Comparison of ENCODE assay signal across 11 cellular contexts in the genomic region with DNA sequence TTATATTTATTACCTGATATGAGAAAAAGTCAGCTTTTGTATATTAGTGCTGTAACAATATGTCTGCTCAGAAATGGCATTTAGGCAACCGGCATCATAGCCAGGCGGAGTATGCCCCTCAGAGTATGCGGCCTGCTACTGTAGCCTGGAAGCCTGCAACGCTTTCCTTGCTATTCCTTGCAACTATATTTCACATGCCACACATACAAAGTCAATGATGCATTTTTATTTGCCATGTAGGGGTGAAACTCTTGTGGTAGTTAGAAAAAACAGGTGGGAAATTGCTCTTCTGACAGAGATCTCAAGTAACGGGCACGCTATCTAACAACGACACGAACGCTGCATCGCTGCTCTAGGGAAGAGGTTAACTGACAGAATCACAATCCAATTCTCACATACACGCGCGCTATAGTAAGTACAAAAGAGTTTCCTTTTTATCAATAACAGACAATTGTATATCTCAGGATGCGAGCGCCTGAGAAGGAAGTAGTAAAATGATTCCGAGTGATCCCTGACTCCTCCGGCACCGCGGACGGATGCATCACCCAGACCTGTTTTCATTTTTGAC. TPM values are rescaled to one million over a fixed set of nuclear protein-coding genes. Genes with fewer than 3 reads are reported as not detected.
DNase-seq lines count a peak whose midpoint lies in the region; ATAC-seq and TF ChIP-seq lines count a peak whose summit lies in the region.
"Had no signal": no experiment of that assay in that cellular context is flagged by ENCODE, and none has a peak within 500 bp of the region (broad histone marks: within the 10 kb centered on the region; RNA-seq: fewer than 3 reads in every experiment).

No MANE protein-coding gene starts in this region.

- no peaks in the 10 kb centered on the region for H3K79me2 ChIP-seq in GM23338 (replicated peaks; ENCODE audit: insufficient read depth)

- peaks cover 9% of the 10 kb centered on the region; the same call in 1 of the 2 replicates for H3F3A ChIP-seq in GM23338 (replicated peaks; ENCODE audit: low read depth)

- peaks cover 88% of the 10 kb centered on the region for H3K27me3 Mint-ChIP-seq in GM23338 (ENCODE audit: insufficient read depth, low read depth, poor library complexity)
- peaks cover 42 to 67% of the 10 kb centered on the region in 2 donors for H3K27me3 Mint-ChIP-seq in natural killer cell treated with Interleukin-12 subunit alpha and Interleukin-12 subunit beta and Interleukin-15 and Interleukin-18, amount 100 ng/mL, for 72 hours

- DNase-seq in GM23338 (ENCODE audit: low spot score) (peak; percentile 38), dermis blood vessel endothelial cell (peak; percentile 78), omental fat pad (ENCODE audit: low spot score) (no peak), D341Med (ENCODE audit: low spot score) (no peak)
- DNase-seq in natural killer cell treated with Interleukin-12 subunit alpha and Interleukin-12 subunit beta and Interleukin-15 and Interleukin-18, amount 100 ng/mL, for 72 hours (ENCODE audit: low spot score): no peak
- DNase-seq in effector CD4-positive, alpha-beta T cell: no peak
- DNase-seq: SIG-M5, small intestine had no signal

- peaks cover 14% of the 10 kb centered on the region; the same call in 2 of the 3 replicates for H3K9me3 Mint-ChIP-seq in GM23338
- no peaks in the 10 kb centered on the region for H3K9me3 Mint-ChIP-seq in natural killer cell treated with Interleukin-12 subunit alpha and Interleukin-12 subunit beta and Interleukin-15 and Interleukin-18, amount 100 ng/mL, for 72 hours

- no peak overlapping the region for H3K9ac ChIP-seq in BLaER1

- H3K36me3 ChIP-seq in BLaER1 (no peaks in the 10 kb centered on the region), GM23338 (ENCODE audit: insufficient read depth) (no peaks in the 10 kb centered on the region)

- H3K27ac ChIP-seq in BLaER1 (no peak overlapping the region), GM23338 (ENCODE audit: low read depth) (no peak overlapping the region)

- ATAC-seq in GM23338: no peak
- no peak for ATAC-seq in natural killer cell treated with Interleukin-12 subunit alpha and Interleukin-12 subunit beta and Interleukin-15 and Interleukin-18, amount 100 ng/mL, for 72 hours
- no peak for ATAC-seq in omental fat pad (ENCODE audit: low FRiP score)
- no peak for ATAC-seq in GM21381 (IDR thresholded peaks at IDR 0.05; ENCODE audit: unreplicated experiment)
- ATAC-seq: HCT116 had no signal

- no peaks in the 10 kb centered on the region; the same call in 2 of the 3 replicates for H3K36me3 Mint-ChIP-seq in GM23338 (ENCODE audit: low read depth)
- peaks cover 5% of the 10 kb centered on the region for H3K36me3 Mint-ChIP-seq in natural killer cell treated with Interleukin-12 subunit alpha and Interleukin-12 subunit beta and Interleukin-15 and Interleukin-18, amount 100 ng/mL, for 72 hours

- H4K20me1 ChIP-seq in BLaER1: peaks cover 84% of the 10 kb centered on the region
- no peaks in the 10 kb centered on the region for H4K20me1 ChIP-seq in GM23338 (replicated peaks; ENCODE audit: insufficient read depth)

- TF ChIP-seq CTCF in GM23338 (conservative IDR thresholded peaks at IDR 0.05; ENCODE audit: low read depth in 2 of 2): peak in 1 of 2 experiments; percentile 32; a peak in 3 of 4 replicates
- TF ChIP-seq CTCF in omental fat pad (IDR thresholded peaks at IDR 0.05): no peak

- H3K4me1 ChIP-seq in BLaER1 (peaks cover 15% of the 10 kb centered on the region), GM23338 (ENCODE audit: insufficient read depth) (peaks cover 65% of the 10 kb centered on the region)

- peak overlapping the region; percentile 64 for H3K4me3 Mint-ChIP-seq in GM23338
- H3K4me3 Mint-ChIP-seq in natural killer cell treated with Interleukin-12 subunit alpha and Interleukin-12 subunit beta and Interleukin-15 and Interleukin-18, amount 100 ng/mL, for 72 hours: peak overlapping the region; percentile 39

- H2AFZ ChIP-seq in GM23338: 0 out of 2 replicates have a peak overlapping the region, but pooled peaks have one; percentile 12

- peak overlapping the region; percentile 56 for H3K4me2 ChIP-seq in BLaER1
- peak overlapping the region; percentile 70 for H3K4me2 ChIP-seq in GM23338

- H3K9me3 ChIP-seq in BLaER1: no peaks in the 10 kb centered on the region

- H3K4me1 Mint-ChIP-seq in GM23338: peaks cover 56% of the 10 kb centered on the region
- H3K4me1 Mint-ChIP-seq in natural killer cell treated with Interleukin-12 subunit alpha and Interleukin-12 subunit beta and Interleukin-15 and Interleukin-18, amount 100 ng/mL, for 72 hours (ENCODE audit: low read depth in 2 of 2): peaks cover 12 to 17% of the 10 kb centered on the region in 2 donors

- no peak overlapping the region for H3K27ac Mint-ChIP-seq in GM23338
- no peak overlapping the region for H3K27ac Mint-ChIP-seq in natural killer cell treated with Interleukin-12 subunit alpha and Interleukin-12 subunit beta and Interleukin-15 and Interleukin-18, amount 100 ng/mL, for 72 hours

- peak overlapping the region; percentile 46 for H3K4me3 ChIP-seq in BLaER1
- peak overlapping the region; percentile 51 for H3K4me3 ChIP-seq in GM23338

- peaks cover 100% of the 10 kb centered on the region for H3K27me3 ChIP-seq in BLaER1
- peaks cover 100% of the 10 kb centered on the region for H3K27me3 ChIP-seq in GM23338 (ENCODE audit: insufficient read depth)

- no peaks in the 10 kb centered on the region for H3K9me2 ChIP-seq in GM23338 (ENCODE audit: insufficient read depth)

TF ChIP-seq in GM23338, 12 proteins besides CTCF, POLR2A, EP300 and RAD21:
- TF ChIP-seq EZH2 (IDR thresholded peaks at IDR 0.05; ENCODE audit: low read depth, unreplicated experiment): peak; percentile 94
- TF ChIP-seq, protein P1, sequence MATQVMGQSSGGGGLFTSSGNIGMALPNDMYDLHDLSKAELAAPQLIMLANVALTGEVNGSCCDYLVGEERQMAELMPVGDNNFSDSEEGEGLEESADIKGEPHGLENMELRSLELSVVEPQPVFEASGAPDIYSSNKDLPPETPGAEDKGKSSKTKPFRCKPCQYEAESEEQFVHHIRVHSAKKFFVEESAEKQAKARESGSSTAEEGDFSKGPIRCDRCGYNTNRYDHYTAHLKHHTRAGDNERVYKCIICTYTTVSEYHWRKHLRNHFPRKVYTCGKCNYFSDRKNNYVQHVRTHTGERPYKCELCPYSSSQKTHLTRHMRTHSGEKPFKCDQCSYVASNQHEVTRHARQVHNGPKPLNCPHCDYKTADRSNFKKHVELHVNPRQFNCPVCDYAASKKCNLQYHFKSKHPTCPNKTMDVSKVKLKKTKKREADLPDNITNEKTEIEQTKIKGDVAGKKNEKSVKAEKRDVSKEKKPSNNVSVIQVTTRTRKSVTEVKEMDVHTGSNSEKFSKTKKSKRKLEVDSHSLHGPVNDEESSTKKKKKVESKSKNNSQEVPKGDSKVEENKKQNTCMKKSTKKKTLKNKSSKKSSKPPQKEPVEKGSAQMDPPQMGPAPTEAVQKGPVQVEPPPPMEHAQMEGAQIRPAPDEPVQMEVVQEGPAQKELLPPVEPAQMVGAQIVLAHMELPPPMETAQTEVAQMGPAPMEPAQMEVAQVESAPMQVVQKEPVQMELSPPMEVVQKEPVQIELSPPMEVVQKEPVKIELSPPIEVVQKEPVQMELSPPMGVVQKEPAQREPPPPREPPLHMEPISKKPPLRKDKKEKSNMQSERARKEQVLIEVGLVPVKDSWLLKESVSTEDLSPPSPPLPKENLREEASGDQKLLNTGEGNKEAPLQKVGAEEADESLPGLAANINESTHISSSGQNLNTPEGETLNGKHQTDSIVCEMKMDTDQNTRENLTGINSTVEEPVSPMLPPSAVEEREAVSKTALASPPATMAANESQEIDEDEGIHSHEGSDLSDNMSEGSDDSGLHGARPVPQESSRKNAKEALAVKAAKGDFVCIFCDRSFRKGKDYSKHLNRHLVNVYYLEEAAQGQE (IDR thresholded peaks at IDR 0.05; ENCODE audit: unreplicated experiment): no peak

RNA-seq across cellular contexts. Expression of a gene that starts 5.9 kb away (rescaled TPM):
- 0.23 and 0.49 TPM in 2 replicates for total RNA-seq in GM23338 (2014; rRNA removed; shearing (Covaris generic))
- 0.12 and 0.27 TPM in 2 replicates for polyA plus RNA-seq in GM23338 (2016; fragmentation: Nextera tagmentation; extraction: Ambion mirVana)
- total RNA-seq in dermis blood vessel endothelial cell (6.5 and 22.5 TPM in 2 replicates), omental fat pad (10 to 100 TPM in 3 of 4 donors, 1 to 10 TPM in 1; 4.0 to 50.8 (median 18.8) TPM)
- total RNA-seq in natural killer cell treated with Interleukin-12 subunit alpha and Interleukin-12 subunit beta and Interleukin-15 and Interleukin-18, amount 100 ng/mL, for 72 hours: not detected

Comparison
In these comparisons a context has a peak if more than half of its experiments do, and no peak if none do; other contexts are left out.
1. DNase-seq: peak in GM23338 (single experiment) and dermis blood vessel endothelial cell (single experiment); none in natural killer cell treated with Interleukin-12 subunit alpha and Interleukin-12 subunit beta and Interleukin-15 and Interleukin-18, amount 100 ng/mL, for 72 hours (single experiment), omental fat pad (single experiment), effector CD4-positive, alpha-beta T cell (single experiment) and D341Med (single experiment).